ENCODE assay signal across 9 cellular contexts in the genomic region with DNA sequence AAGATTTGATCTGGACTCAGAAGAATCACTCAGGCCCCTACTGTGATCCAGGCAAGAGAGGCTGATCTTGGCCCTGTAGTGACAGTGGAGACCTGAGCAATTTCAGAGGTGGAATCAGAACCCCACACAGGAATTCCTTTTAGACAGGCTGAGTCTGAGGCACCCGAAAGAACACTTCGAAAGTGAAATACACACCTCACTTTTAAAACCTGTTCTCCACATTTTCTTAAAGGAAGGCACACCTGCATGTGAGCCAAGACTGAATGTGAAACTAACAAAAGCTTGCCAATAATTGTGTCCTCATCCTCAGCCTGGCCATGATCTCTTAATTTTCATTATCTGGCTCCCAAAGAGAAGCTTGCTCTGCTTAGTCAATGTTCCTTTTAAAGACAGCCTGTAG. TPM values are rescaled to one million over a fixed set of nuclear protein-coding genes. Genes with fewer than 3 reads are reported as not detected.
DNase-seq lines count a peak whose midpoint lies in the region; ATAC-seq and TF ChIP-seq lines count a peak whose summit lies in the region.
"Had no signal": no experiment of that assay in that cellular context is flagged by ENCODE, and none has a peak within 500 bp of the region (broad histone marks: within the 10 kb centered on the region; RNA-seq: fewer than 3 reads in every experiment).

No MANE protein-coding gene starts in this region.

- DNase-seq in activated CD8-positive, alpha-beta memory T cell treated with anti-CD3 and anti-CD28 coated beads, Interleukin-2, amount 10 ng/mL, durations not matched to agents 7 days and 5 days = no peak
- no peak for DNase-seq in activated CD8-positive, alpha-beta memory T cell treated with anti-CD3 and anti-CD28 coated beads for 24 hours
- DNase-seq in stimulated activated effector memory CD8-positive, alpha-beta T cell treated with anti-CD3 and anti-CD28 coated beads, Interleukin-12 subunit alpha, Interleukin-12 subunit beta, amount 100 ng/mL, for 72 hours (ENCODE audit: low spot score in 2 of 2) = peak in 1 of 2 donors; percentile 45
- no peak for DNase-seq in type B pancreatic cell (ENCODE audit: extremely low spot score, unreplicated experiment)
- DNase-seq in NCI-H1930 (lab: John Stamatoyannopoulos, UW) = no peak
- DNase-seq: NCI-H510A had no signal

- no peak for ATAC-seq in activated CD8-positive, alpha-beta memory T cell treated with anti-CD3 and anti-CD28 coated beads, Interleukin-2, amount 10 ng/mL, durations not matched to agents 7 days and 5 days
- ATAC-seq in HG02571 (IDR thresholded peaks at IDR 0.05; ENCODE audit: unreplicated experiment) (peak; percentile 47), HG03457 (IDR thresholded peaks at IDR 0.05; ENCODE audit: unreplicated experiment) (peak; percentile 43)
- ATAC-seq in stimulated activated effector memory CD8-positive, alpha-beta T cell treated with anti-CD3 and anti-CD28 coated beads, Interleukin-12 subunit alpha, Interleukin-12 subunit beta, amount 100 ng/mL, for 72 hours = no peak
- ATAC-seq in activated T-helper 17 cell treated with anti-CD3 and anti-CD28 coated beads, Interleukin-2, amount 50 U/mL, for 72 hours (replicated peaks) = no peak

- peaks cover 2% of the 10 kb centered on the region for H3K9me3 Mint-ChIP-seq in activated CD8-positive, alpha-beta memory T cell treated with anti-CD3 and anti-CD28 coated beads, Interleukin-2, amount 10 ng/mL, durations not matched to agents 7 days and 5 days (ENCODE audit: low read depth)
- H3K9me3 Mint-ChIP-seq in stimulated activated effector memory CD8-positive, alpha-beta T cell treated with anti-CD3 and anti-CD28 coated beads, Interleukin-12 subunit alpha, Interleukin-12 subunit beta, amount 100 ng/mL, for 72 hours = no peaks in the 10 kb centered on the region
- H3K9me3 Mint-ChIP-seq in type B pancreatic cell = no peaks in the 10 kb centered on the region
- no peaks in the 10 kb centered on the region for H3K9me3 Mint-ChIP-seq in activated T-helper 17 cell treated with anti-CD3 and anti-CD28 coated beads, Interleukin-2, amount 50 U/mL, for 72 hours

- H3K4me1 Mint-ChIP-seq in activated CD8-positive, alpha-beta memory T cell treated with anti-CD3 and anti-CD28 coated beads, Interleukin-2, amount 10 ng/mL, durations not matched to agents 7 days and 5 days = peaks cover 40% of the 10 kb centered on the region
- H3K4me1 Mint-ChIP-seq in stimulated activated effector memory CD8-positive, alpha-beta T cell treated with anti-CD3 and anti-CD28 coated beads, Interleukin-12 subunit alpha, Interleukin-12 subunit beta, amount 100 ng/mL, for 72 hours = peaks cover 60% of the 10 kb centered on the region
- H3K4me1 Mint-ChIP-seq in type B pancreatic cell (ENCODE audit: unreplicated experiment) = peaks cover 48% of the 10 kb centered on the region
- H3K4me1 Mint-ChIP-seq in activated T-helper 17 cell treated with anti-CD3 and anti-CD28 coated beads, Interleukin-2, amount 50 U/mL, for 72 hours = peaks cover 14% of the 10 kb centered on the region

- no peaks in the 10 kb centered on the region for H3K27me3 Mint-ChIP-seq in activated CD8-positive, alpha-beta memory T cell treated with anti-CD3 and anti-CD28 coated beads, Interleukin-2, amount 10 ng/mL, durations not matched to agents 7 days and 5 days
- no peaks in the 10 kb centered on the region for H3K27me3 Mint-ChIP-seq in type B pancreatic cell
- H3K27me3 Mint-ChIP-seq in activated T-helper 17 cell treated with anti-CD3 and anti-CD28 coated beads, Interleukin-2, amount 50 U/mL, for 72 hours = no peaks in the 10 kb centered on the region

- no peak for TF ChIP-seq CTCF in type B pancreatic cell (conservative IDR thresholded peaks at IDR 0.05)

- no peak overlapping the region for H3K4me3 Mint-ChIP-seq in activated CD8-positive, alpha-beta memory T cell treated with anti-CD3 and anti-CD28 coated beads, Interleukin-2, amount 10 ng/mL, durations not matched to agents 7 days and 5 days
- no peak overlapping the region for H3K4me3 Mint-ChIP-seq in stimulated activated effector memory CD8-positive, alpha-beta T cell treated with anti-CD3 and anti-CD28 coated beads, Interleukin-12 subunit alpha, Interleukin-12 subunit beta, amount 100 ng/mL, for 72 hours
- no peak overlapping the region for H3K4me3 Mint-ChIP-seq in type B pancreatic cell
- no peak overlapping the region for H3K4me3 Mint-ChIP-seq in activated T-helper 17 cell treated with anti-CD3 and anti-CD28 coated beads, Interleukin-2, amount 50 U/mL, for 72 hours

- peak overlapping the region; percentile 54 for H3K27ac Mint-ChIP-seq in activated CD8-positive, alpha-beta memory T cell treated with anti-CD3 and anti-CD28 coated beads, Interleukin-2, amount 10 ng/mL, durations not matched to agents 7 days and 5 days
- peak overlapping the region; percentile 81 for H3K27ac Mint-ChIP-seq in stimulated activated effector memory CD8-positive, alpha-beta T cell treated with anti-CD3 and anti-CD28 coated beads, Interleukin-12 subunit alpha, Interleukin-12 subunit beta, amount 100 ng/mL, for 72 hours
- H3K27ac Mint-ChIP-seq in type B pancreatic cell = no peak overlapping the region
- H3K27ac Mint-ChIP-seq in activated T-helper 17 cell treated with anti-CD3 and anti-CD28 coated beads, Interleukin-2, amount 50 U/mL, for 72 hours = no peak overlapping the region

- CTCF ChIA-PET in activated CD8-positive, alpha-beta memory T cell treated with anti-CD3 and anti-CD28 coated beads, Interleukin-2, amount 10 ng/mL, durations not matched to agents 7 days and 5 days (lab: Charles Lee) = interaction anchor here (1.1 to 1.2 kb wide), 2 partner anchors 11 to 30 kb away, joined by 3 to 6 read pairs; no protein-coding TSS in a partner anchor

- peaks cover 6% of the 10 kb centered on the region for H3K36me3 Mint-ChIP-seq in activated CD8-positive, alpha-beta memory T cell treated with anti-CD3 and anti-CD28 coated beads, Interleukin-2, amount 10 ng/mL, durations not matched to agents 7 days and 5 days
- H3K36me3 Mint-ChIP-seq in stimulated activated effector memory CD8-positive, alpha-beta T cell treated with anti-CD3 and anti-CD28 coated beads, Interleukin-12 subunit alpha, Interleukin-12 subunit beta, amount 100 ng/mL, for 72 hours = peaks cover 6% of the 10 kb centered on the region
- H3K36me3 Mint-ChIP-seq in type B pancreatic cell = peaks cover 4% of the 10 kb centered on the region
- H3K36me3 Mint-ChIP-seq in activated T-helper 17 cell treated with anti-CD3 and anti-CD28 coated beads, Interleukin-2, amount 50 U/mL, for 72 hours (ENCODE audit: low read depth) = peaks cover 5% of the 10 kb centered on the region

RNA-seq across cellular contexts. Expression of a gene that starts 32.2 kb away (rescaled TPM):
- under 1 TPM; 0.41 to 0.91 TPM for total RNA-seq in activated CD8-positive, alpha-beta memory T cell treated with anti-CD3 and anti-CD28 coated beads, Interleukin-2, amount 10 ng/mL, durations not matched to agents 7 days and 5 days
- 35.6 and 45.6 TPM in 2 replicates for total RNA-seq in type B pancreatic cell (ENCODE audit: low replicate concordance)
- total RNA-seq in activated T-helper 17 cell treated with anti-CD3 and anti-CD28 coated beads, Interleukin-2, amount 50 U/mL, for 72 hours = 10 to 100 TPM in 1 of 2 donors, 1 to 10 TPM in 1; 2.9 to 19.1 TPM

Comparison
In these comparisons a context has a peak if more than half of its experiments do, and no peak if none do; other contexts are left out.
1. ATAC-seq: peak in HG02571 (single experiment) and HG03457 (single experiment); none in activated CD8-positive, alpha-beta memory T cell treated with anti-CD3 and anti-CD28 coated beads, Interleukin-2, amount 10 ng/mL, durations not matched to agents 7 days and 5 days (single experiment), stimulated activated effector memory CD8-positive, alpha-beta T cell treated with anti-CD3 and anti-CD28 coated beads, Interleukin-12 subunit alpha, Interleukin-12 subunit beta, amount 100 ng/mL, for 72 hours (single experiment) and activated T-helper 17 cell treated with anti-CD3 and anti-CD28 coated beads, Interleukin-2, amount 50 U/mL, for 72 hours (single experiment).
2. H3K27ac Mint-ChIP-seq: peak in activated CD8-positive, alpha-beta memory T cell treated with anti-CD3 and anti-CD28 coated beads, Interleukin-2, amount 10 ng/mL, durations not matched to agents 7 days and 5 days (single experiment) and stimulated activated effector memory CD8-positive, alpha-beta T cell treated with anti-CD3 and anti-CD28 coated beads, Interleukin-12 subunit alpha, Interleukin-12 subunit beta, amount 100 ng/mL, for 72 hours (single experiment); none in type B pancreatic cell (single experiment) and activated T-helper 17 cell treated with anti-CD3 and anti-CD28 coated beads, Interleukin-2, amount 50 U/mL, for 72 hours (single experiment).